Comparison of ENCODE assay signal across 1 cellular context in genomic region chr2:28751956-28752607, GRCh38.
TF ChIP-seq lines count a peak whose summit lies in the region.

No MANE protein-coding gene starts in this region.

TF ChIP-seq in HepG2, 621 proteins besides CTCF, POLR2A, EP300 and RAD21 (continued from another document and continues in another):
- TF ChIP-seq, protein P1, sequence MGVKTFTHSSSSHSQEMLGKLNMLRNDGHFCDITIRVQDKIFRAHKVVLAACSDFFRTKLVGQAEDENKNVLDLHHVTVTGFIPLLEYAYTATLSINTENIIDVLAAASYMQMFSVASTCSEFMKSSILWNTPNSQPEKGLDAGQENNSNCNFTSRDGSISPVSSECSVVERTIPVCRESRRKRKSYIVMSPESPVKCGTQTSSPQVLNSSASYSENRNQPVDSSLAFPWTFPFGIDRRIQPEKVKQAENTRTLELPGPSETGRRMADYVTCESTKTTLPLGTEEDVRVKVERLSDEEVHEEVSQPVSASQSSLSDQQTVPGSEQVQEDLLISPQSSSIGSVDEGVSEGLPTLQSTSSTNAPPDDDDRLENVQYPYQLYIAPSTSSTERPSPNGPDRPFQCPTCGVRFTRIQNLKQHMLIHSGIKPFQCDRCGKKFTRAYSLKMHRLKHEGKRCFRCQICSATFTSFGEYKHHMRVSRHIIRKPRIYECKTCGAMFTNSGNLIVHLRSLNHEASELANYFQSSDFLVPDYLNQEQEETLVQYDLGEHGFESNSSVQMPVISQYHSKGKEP (CRISPR knock-in tag; IDR thresholded peaks at IDR 0.05): no peak
- TF ChIP-seq, protein P2, sequence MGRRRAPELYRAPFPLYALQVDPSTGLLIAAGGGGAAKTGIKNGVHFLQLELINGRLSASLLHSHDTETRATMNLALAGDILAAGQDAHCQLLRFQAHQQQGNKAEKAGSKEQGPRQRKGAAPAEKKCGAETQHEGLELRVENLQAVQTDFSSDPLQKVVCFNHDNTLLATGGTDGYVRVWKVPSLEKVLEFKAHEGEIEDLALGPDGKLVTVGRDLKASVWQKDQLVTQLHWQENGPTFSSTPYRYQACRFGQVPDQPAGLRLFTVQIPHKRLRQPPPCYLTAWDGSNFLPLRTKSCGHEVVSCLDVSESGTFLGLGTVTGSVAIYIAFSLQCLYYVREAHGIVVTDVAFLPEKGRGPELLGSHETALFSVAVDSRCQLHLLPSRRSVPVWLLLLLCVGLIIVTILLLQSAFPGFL (CRISPR knock-in tag; IDR thresholded peaks at IDR 0.05): 0 out of 2 replicates have a peak, but pooled peaks have one; percentile 29
- TF ChIP-seq ZNF740 (CRISPR knock-in tag; IDR thresholded peaks at IDR 0.05) (0 out of 2 replicates have a peak, but pooled peaks have one; percentile 74), ERF (CRISPR knock-in tag; IDR thresholded peaks at IDR 0.05) (no peak; the same call in 1 of the 2 replicates), ZNF12 (CRISPR knock-in tag; IDR thresholded peaks at IDR 0.05) (no peak), MYNN (CRISPR knock-in tag; IDR thresholded peaks at IDR 0.05; ENCODE audit: low read depth) (no peak), ZSCAN25 (CRISPR knock-in tag; IDR thresholded peaks at IDR 0.05) (no peak), ZNF761 (CRISPR knock-in tag; conservative IDR thresholded peaks at IDR 0.05) (no peak), ELK4 (CRISPR knock-in tag; IDR thresholded peaks at IDR 0.05; ENCODE audit: borderline replicate concordance) (0 out of 2 replicates have a peak, but pooled peaks have one; percentile 41), TCF7L2 (IDR thresholded peaks at IDR 0.05; ENCODE audit: low read depth, low read length) (no peak), STAG1 (CRISPR knock-in tag; IDR thresholded peaks at IDR 0.05) (no peak), BRCA1 (CRISPR knock-in tag; IDR thresholded peaks at IDR 0.05) (no peak), RORA (CRISPR knock-in tag; IDR thresholded peaks at IDR 0.05) (no peak), MBNL3 (CRISPR knock-in tag; conservative IDR thresholded peaks at IDR 0.05) (no peak), HNRNPK (IDR thresholded peaks at IDR 0.05; ENCODE audit: low read depth, low read length, poor library complexity, severe bottlenecking) (peak; percentile 96), ZFP36L1 (CRISPR knock-in tag; IDR thresholded peaks at IDR 0.05) (no peak), XRCC5 (optimal IDR thresholded peaks at IDR 0.05; ENCODE audit: low read length) (no peak), NR2F2 (IDR thresholded peaks at IDR 0.05; ENCODE audit: borderline replicate concordance, low read depth) (no peak), HNF4A (CRISPR knock-in tag; IDR thresholded peaks at IDR 0.05) (no peak), PAX8 (CRISPR knock-in tag; IDR thresholded peaks at IDR 0.05; ENCODE audit: borderline replicate concordance) (no peak), ZNF337 (CRISPR knock-in tag; IDR thresholded peaks at IDR 0.05; ENCODE audit: borderline replicate concordance, low read depth) (no peak), HMG20B (CRISPR knock-in tag; conservative IDR thresholded peaks at IDR 0.05) (no peak), ATF4 (CRISPR knock-in tag; IDR thresholded peaks at IDR 0.05) (0 out of 4 replicates have a peak, but pooled peaks of 1 of the 2 experiments have one; percentile 20), RFX5 (IDR thresholded peaks at IDR 0.05; ENCODE audit: low read depth, low read length) (no peak), NRL (CRISPR knock-in tag; IDR thresholded peaks at IDR 0.05; ENCODE audit: borderline replicate concordance) (no peak), PHF21A (CRISPR knock-in tag; IDR thresholded peaks at IDR 0.05) (no peak), RELA (CRISPR knock-in tag; IDR thresholded peaks at IDR 0.05) (no peak), ZNF292 (CRISPR knock-in tag; IDR thresholded peaks at IDR 0.05; ENCODE audit: borderline replicate concordance, low read depth) (no peak; the same call in 1 of the 2 replicates), THAP11 (CRISPR knock-in tag; IDR thresholded peaks at IDR 0.05) (0 out of 2 replicates have a peak, but pooled peaks have one; percentile 14)
- TF ChIP-seq, protein P3, sequence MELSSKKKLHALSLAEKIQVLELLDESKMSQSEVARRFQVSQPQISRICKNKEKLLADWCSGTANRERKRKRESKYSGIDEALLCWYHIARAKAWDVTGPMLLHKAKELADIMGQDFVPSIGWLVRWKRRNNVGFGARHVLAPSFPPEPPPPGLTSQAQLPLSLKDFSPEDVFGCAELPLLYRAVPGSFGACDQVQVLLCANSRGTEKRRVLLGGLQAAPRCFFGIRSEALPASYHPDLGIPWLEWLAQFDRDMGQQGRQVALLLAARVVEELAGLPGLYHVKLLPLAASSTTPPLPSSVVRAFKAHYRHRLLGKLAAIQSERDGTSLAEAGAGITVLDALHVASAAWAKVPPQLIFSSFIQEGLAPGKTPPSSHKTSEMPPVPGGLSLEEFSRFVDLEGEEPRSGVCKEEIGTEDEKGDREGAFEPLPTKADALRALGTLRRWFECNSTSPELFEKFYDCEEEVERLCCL (CRISPR knock-in tag; IDR thresholded peaks at IDR 0.05; ENCODE audit: borderline replicate concordance): no peak
- TF ChIP-seq, protein P4, sequence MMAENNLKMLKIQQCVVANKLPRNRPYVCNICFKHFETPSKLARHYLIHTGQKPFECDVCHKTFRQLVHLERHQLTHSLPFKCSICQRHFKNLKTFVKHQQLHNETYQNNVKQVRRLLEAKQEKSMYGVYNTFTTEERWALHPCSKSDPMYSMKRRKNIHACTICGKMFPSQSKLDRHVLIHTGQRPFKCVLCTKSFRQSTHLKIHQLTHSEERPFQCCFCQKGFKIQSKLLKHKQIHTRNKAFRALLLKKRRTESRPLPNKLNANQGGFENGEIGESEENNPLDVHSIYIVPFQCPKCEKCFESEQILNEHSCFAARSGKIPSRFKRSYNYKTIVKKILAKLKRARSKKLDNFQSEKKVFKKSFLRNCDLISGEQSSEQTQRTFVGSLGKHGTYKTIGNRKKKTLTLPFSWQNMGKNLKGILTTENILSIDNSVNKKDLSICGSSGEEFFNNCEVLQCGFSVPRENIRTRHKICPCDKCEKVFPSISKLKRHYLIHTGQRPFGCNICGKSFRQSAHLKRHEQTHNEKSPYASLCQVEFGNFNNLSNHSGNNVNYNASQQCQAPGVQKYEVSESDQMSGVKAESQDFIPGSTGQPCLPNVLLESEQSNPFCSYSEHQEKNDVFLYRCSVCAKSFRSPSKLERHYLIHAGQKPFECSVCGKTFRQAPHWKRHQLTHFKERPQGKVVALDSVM (CRISPR knock-in tag; IDR thresholded peaks at IDR 0.05): peak; percentile 64
- TF ChIP-seq, protein P5, sequence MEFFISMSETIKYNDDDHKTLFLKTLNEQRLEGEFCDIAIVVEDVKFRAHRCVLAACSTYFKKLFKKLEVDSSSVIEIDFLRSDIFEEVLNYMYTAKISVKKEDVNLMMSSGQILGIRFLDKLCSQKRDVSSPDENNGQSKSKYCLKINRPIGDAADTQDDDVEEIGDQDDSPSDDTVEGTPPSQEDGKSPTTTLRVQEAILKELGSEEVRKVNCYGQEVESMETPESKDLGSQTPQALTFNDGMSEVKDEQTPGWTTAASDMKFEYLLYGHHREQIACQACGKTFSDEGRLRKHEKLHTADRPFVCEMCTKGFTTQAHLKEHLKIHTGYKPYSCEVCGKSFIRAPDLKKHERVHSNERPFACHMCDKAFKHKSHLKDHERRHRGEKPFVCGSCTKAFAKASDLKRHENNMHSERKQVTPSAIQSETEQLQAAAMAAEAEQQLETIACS (CRISPR knock-in tag; IDR thresholded peaks at IDR 0.05): no peak
- TF ChIP-seq, protein P6, sequence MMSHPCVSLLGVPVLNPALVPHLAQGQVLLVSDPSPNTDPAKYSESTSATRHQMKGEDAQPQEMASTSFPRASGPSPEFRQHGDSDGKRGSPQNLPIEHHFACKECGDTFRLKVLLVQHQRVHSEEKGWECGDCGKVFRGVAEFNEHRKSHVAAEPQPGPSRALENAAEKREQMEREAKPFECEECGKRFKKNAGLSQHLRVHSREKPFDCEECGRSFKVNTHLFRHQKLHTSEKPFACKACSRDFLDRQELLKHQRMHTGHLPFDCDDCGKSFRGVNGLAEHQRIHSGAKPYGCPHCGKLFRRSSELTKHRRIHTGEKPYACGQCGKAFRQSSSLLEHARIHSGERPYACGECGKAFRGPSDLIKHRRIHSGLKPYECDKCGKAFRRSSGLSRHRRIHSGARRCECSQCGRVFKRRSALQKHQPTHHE (CRISPR knock-in tag; IDR thresholded peaks at IDR 0.05; ENCODE audit: borderline replicate concordance): no peak; the same call in 1 of the 2 replicates
- TF ChIP-seq, protein P7, sequence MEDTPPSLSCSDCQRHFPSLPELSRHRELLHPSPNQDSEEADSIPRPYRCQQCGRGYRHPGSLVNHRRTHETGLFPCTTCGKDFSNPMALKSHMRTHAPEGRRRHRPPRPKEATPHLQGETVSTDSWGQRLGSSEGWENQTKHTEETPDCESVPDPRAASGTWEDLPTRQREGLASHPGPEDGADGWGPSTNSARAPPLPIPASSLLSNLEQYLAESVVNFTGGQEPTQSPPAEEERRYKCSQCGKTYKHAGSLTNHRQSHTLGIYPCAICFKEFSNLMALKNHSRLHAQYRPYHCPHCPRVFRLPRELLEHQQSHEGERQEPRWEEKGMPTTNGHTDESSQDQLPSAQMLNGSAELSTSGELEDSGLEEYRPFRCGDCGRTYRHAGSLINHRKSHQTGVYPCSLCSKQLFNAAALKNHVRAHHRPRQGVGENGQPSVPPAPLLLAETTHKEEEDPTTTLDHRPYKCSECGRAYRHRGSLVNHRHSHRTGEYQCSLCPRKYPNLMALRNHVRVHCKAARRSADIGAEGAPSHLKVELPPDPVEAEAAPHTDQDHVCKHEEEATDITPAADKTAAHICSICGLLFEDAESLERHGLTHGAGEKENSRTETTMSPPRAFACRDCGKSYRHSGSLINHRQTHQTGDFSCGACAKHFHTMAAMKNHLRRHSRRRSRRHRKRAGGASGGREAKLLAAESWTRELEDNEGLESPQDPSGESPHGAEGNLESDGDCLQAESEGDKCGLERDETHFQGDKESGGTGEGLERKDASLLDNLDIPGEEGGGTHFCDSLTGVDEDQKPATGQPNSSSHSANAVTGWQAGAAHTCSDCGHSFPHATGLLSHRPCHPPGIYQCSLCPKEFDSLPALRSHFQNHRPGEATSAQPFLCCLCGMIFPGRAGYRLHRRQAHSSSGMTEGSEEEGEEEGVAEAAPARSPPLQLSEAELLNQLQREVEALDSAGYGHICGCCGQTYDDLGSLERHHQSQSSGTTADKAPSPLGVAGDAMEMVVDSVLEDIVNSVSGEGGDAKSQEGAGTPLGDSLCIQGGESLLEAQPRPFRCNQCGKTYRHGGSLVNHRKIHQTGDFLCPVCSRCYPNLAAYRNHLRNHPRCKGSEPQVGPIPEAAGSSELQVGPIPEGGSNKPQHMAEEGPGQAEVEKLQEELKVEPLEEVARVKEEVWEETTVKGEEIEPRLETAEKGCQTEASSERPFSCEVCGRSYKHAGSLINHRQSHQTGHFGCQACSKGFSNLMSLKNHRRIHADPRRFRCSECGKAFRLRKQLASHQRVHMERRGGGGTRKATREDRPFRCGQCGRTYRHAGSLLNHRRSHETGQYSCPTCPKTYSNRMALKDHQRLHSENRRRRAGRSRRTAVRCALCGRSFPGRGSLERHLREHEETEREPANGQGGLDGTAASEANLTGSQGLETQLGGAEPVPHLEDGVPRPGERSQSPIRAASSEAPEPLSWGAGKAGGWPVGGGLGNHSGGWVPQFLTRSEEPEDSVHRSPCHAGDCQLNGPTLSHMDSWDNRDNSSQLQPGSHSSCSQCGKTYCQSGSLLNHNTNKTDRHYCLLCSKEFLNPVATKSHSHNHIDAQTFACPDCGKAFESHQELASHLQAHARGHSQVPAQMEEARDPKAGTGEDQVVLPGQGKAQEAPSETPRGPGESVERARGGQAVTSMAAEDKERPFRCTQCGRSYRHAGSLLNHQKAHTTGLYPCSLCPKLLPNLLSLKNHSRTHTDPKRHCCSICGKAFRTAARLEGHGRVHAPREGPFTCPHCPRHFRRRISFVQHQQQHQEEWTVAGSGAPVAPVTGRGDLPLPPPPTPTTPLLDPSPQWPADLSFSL (CRISPR knock-in tag; IDR thresholded peaks at IDR 0.05): no peak; the same call in 1 of the 2 replicates
- TF ChIP-seq, protein P8, sequence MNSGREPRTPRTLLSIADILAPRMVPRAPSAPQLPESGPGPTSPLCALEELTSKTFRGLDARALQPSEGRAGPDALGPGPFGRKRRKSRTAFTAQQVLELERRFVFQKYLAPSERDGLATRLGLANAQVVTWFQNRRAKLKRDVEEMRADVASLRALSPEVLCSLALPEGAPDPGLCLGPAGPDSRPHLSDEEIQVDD (CRISPR knock-in tag; IDR thresholded peaks at IDR 0.05; ENCODE audit: borderline replicate concordance): peak; percentile 79; the same call in 1 of the 2 replicates
- TF ChIP-seq, protein P9, sequence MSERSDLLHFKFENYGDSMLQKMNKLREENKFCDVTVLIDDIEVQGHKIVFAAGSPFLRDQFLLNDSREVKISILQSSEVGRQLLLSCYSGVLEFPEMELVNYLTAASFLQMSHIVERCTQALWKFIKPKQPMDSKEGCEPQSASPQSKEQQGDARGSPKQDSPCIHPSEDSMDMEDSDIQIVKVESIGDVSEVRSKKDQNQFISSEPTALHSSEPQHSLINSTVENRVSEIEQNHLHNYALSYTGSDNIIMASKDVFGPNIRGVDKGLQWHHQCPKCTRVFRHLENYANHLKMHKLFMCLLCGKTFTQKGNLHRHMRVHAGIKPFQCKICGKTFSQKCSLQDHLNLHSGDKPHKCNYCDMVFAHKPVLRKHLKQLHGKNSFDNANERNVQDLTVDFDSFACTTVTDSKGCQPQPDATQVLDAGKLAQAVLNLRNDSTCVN (CRISPR knock-in tag; IDR thresholded peaks at IDR 0.05; ENCODE audit: borderline replicate concordance): no peak
- TF ChIP-seq, protein P10, sequence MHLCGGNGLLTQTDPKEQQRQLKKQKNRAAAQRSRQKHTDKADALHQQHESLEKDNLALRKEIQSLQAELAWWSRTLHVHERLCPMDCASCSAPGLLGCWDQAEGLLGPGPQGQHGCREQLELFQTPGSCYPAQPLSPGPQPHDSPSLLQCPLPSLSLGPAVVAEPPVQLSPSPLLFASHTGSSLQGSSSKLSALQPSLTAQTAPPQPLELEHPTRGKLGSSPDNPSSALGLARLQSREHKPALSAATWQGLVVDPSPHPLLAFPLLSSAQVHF (CRISPR knock-in tag; IDR thresholded peaks at IDR 0.05): 0 out of 2 replicates have a peak, but pooled peaks have one; percentile 51
